In genomic region chr22:27460596-27461347, GRCh38 we compare ENCODE assay signal across 1 cellular context.
TF ChIP-seq lines count a peak whose summit lies in the region.

No MANE protein-coding gene starts in this region.

TF ChIP-seq in GM23338, 12 proteins besides CTCF, POLR2A, EP300 and RAD21 (continued from another document):
- TF ChIP-seq ZNF462 (CRISPR knock-in tag; IDR thresholded peaks at IDR 0.05) (no peak), EZH2phosphoT487 (IDR thresholded peaks at IDR 0.05; ENCODE audit: unreplicated experiment) (no peak), CREB1 (CRISPR knock-in tag; IDR thresholded peaks at IDR 0.05; ENCODE audit: low read depth) (no peak), EZH2 (IDR thresholded peaks at IDR 0.05; ENCODE audit: low read depth, unreplicated experiment) (no peak), POLR2AphosphoS5 (IDR thresholded peaks at IDR 0.05; ENCODE audit: low read depth) (no peak), JUNB (IDR thresholded peaks at IDR 0.05; ENCODE audit: unreplicated experiment) (no peak), STAT1 (IDR thresholded peaks at IDR 0.05; ENCODE audit: unreplicated experiment) (no peak), ZNF114 (CRISPR knock-in tag; IDR thresholded peaks at IDR 0.05) (no peak)
- TF ChIP-seq, protein P1, sequence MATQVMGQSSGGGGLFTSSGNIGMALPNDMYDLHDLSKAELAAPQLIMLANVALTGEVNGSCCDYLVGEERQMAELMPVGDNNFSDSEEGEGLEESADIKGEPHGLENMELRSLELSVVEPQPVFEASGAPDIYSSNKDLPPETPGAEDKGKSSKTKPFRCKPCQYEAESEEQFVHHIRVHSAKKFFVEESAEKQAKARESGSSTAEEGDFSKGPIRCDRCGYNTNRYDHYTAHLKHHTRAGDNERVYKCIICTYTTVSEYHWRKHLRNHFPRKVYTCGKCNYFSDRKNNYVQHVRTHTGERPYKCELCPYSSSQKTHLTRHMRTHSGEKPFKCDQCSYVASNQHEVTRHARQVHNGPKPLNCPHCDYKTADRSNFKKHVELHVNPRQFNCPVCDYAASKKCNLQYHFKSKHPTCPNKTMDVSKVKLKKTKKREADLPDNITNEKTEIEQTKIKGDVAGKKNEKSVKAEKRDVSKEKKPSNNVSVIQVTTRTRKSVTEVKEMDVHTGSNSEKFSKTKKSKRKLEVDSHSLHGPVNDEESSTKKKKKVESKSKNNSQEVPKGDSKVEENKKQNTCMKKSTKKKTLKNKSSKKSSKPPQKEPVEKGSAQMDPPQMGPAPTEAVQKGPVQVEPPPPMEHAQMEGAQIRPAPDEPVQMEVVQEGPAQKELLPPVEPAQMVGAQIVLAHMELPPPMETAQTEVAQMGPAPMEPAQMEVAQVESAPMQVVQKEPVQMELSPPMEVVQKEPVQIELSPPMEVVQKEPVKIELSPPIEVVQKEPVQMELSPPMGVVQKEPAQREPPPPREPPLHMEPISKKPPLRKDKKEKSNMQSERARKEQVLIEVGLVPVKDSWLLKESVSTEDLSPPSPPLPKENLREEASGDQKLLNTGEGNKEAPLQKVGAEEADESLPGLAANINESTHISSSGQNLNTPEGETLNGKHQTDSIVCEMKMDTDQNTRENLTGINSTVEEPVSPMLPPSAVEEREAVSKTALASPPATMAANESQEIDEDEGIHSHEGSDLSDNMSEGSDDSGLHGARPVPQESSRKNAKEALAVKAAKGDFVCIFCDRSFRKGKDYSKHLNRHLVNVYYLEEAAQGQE (IDR thresholded peaks at IDR 0.05; ENCODE audit: unreplicated experiment), result no peak
TF ChIP-seq in GM23338: peak in this region for 0.
